ENCODE assay signal across 8 cellular contexts in genomic region chr10:110567201-110568054, GRCh38. TPM values are rescaled to one million over a fixed set of nuclear protein-coding genes. Genes with fewer than 3 reads are reported as not detected.
DNase-seq lines count a peak whose midpoint lies in the region; ATAC-seq and TF ChIP-seq lines count a peak whose summit lies in the region.

TSS of gene SMC3 (plus strand) at chr10:110567695. CDS start at chr10:110567817, 122 bp downstream.

- intact Hi-C loops in PC-9 (cut with micrococcal nuclease; ENCODE audit: unreplicated experiment): loop anchor here (1.0 to 2.0 kb wide), 2 partner anchors 67 to 261 kb away; no protein-coding TSS in a partner anchor

- no peaks in the 10 kb centered on the region for H4K20me1 ChIP-seq in PC-9 (ENCODE audit: insufficient read depth)

- H3K4me2 ChIP-seq in PC-9: peak within 1 kb of the TSS; percentile 79

- H3K4me1 Mint-ChIP-seq in activated T-cell treated with anti-CD3 and anti-CD28 coated beads, Interleukin-2, amount 50 U/mL, for 4 hours (ENCODE audit: low read depth): peaks cover 37% of the 10 kb centered on the region

- H3K4me3 Mint-ChIP-seq in activated T-cell treated with anti-CD3 and anti-CD28 coated beads, Interleukin-2, amount 50 U/mL, for 4 hours: peak within 1 kb of the TSS; percentile 96

- peaks cover 5% of the 10 kb centered on the region; the same call in 1 of the 2 replicates for H3F3A ChIP-seq in PC-9 (ENCODE audit: insufficient read depth, low read depth)

- H3K9me2 ChIP-seq in PC-9 (ENCODE audit: insufficient read depth): no peaks in the 10 kb centered on the region

- peak within 1 kb of the TSS; percentile 80 for H3K4me3 ChIP-seq in Jurkat, Clone E6-1 (ENCODE audit: low read length)
- H3K4me3 ChIP-seq in PC-9 (peak within 1 kb of the TSS; percentile 90), esophagus (ENCODE audit: low read depth in 1 of 2, low read length in 2 of 2) (peak within 1 kb of the TSS; percentile 74 to 90), mucosa of stomach (ENCODE audit: low read length) (peak within 1 kb of the TSS; percentile 86)

- CTCF ChIA-PET in PC-9 (lab: Charles Lee): no interaction called here

- no TSS peak for BruUV-seq in PC-9 (replicated peaks; lab: Mats Ljungman, UMichigan)

- H3K27me3 Mint-ChIP-seq in activated T-cell treated with anti-CD3 and anti-CD28 coated beads, Interleukin-2, amount 50 U/mL, for 4 hours (ENCODE audit: low read depth): peaks cover 19% of the 10 kb centered on the region

- POLR2A ChIA-PET in PC-9 (lab: Charles Lee; ENCODE audit: unreplicated experiment): no interaction called here

- H3K36me3 ChIP-seq in PC-9 (ENCODE audit: low read depth) (no peaks in the 10 kb centered on the region), esophagus (ENCODE audit: control insufficient read depth in 2 of 2, insufficient read depth in 2 of 2, low read length in 1 of 2) (peaks cover 0 to 3% of the 10 kb centered on the region in 2 donors), mucosa of stomach (ENCODE audit: control insufficient read depth, insufficient read depth, low read length) (no peaks in the 10 kb centered on the region)

- 0% methylated on average over 63 to 64 of the region's 64 CpGs for WGBS in esophagus, 2 donors

- no peaks in the 10 kb centered on the region for H3K9me3 Mint-ChIP-seq in activated T-cell treated with anti-CD3 and anti-CD28 coated beads, Interleukin-2, amount 50 U/mL, for 4 hours

- ATAC-seq in GM21619 (IDR thresholded peaks at IDR 0.05; ENCODE audit: unreplicated experiment): peak; percentile 87
- peak; percentile 84 to 88 for ATAC-seq in activated T-cell treated with anti-CD3 and anti-CD28 coated beads, Interleukin-2, amount 50 U/mL, for 4 hours

- H3K4me1 ChIP-seq in PC-9 (replicated peaks; ENCODE audit: insufficient read depth) (peaks cover 7% of the 10 kb centered on the region), esophagus (ENCODE audit: control insufficient read depth in 2 of 2, insufficient read depth in 2 of 2, low read length in 1 of 2) (peaks cover 0 to 2% of the 10 kb centered on the region in 2 donors), mucosa of stomach (ENCODE audit: control insufficient read depth, insufficient read depth, low read length) (no peaks in the 10 kb centered on the region)

- no peaks in the 10 kb centered on the region for H3K27me3 ChIP-seq in PC-9 (ENCODE audit: insufficient read depth, low read depth)
- no peaks in the 10 kb centered on the region for H3K27me3 ChIP-seq in esophagus (ENCODE audit: control insufficient read depth in 1 of 2, insufficient read depth in 2 of 2, low read length in 2 of 2)
- peaks cover 16% of the 10 kb centered on the region for H3K27me3 ChIP-seq in mucosa of stomach (ENCODE audit: control insufficient read depth, insufficient read depth, low read length)

- H3K9me3 ChIP-seq in PC-9 (ENCODE audit: insufficient read depth, low read depth): no peaks in the 10 kb centered on the region
- no peaks in the 10 kb centered on the region for H3K9me3 ChIP-seq in esophagus (ENCODE audit: control insufficient read depth in 2 of 2, insufficient read depth in 1 of 2, low read depth in 1 of 2, low read length in 1 of 2)
- H3K9me3 ChIP-seq in mucosa of stomach (ENCODE audit: control insufficient read depth, low read length): no peaks in the 10 kb centered on the region

- H3K9ac ChIP-seq in mucosa of stomach (ENCODE audit: low read length): peak within 1 kb of the TSS; percentile 90

- peaks cover 8% of the 10 kb centered on the region for H3K36me3 Mint-ChIP-seq in activated T-cell treated with anti-CD3 and anti-CD28 coated beads, Interleukin-2, amount 50 U/mL, for 4 hours (ENCODE audit: insufficient read depth)

- peak; percentile 98 for DNase-seq in DMS153 treated with DMSO at 0.1 percent for 48 hours (lab: John Stamatoyannopoulos, UW; ENCODE audit: unreplicated experiment)
- peak; percentile 92 for DNase-seq in Jurkat, Clone E6-1 (ENCODE audit: low read depth, low spot score)
- peak; percentile 74 to 82 for DNase-seq in PC-9
- peak; percentile 87 for DNase-seq in activated T-cell treated with anti-CD3 and anti-CD28 coated beads, Interleukin-2, amount 50 U/mL, for 4 hours
- peak; percentile 72 to 84 for DNase-seq in stimulated activated CD8-positive, alpha-beta memory T cell treated with anti-CD3 and anti-CD28 coated beads, Interleukin-7, amount 100 ng/mL, for 1 hour (ENCODE audit: low read depth in 2 of 2)

- H3K27ac ChIP-seq in PC-9 (peak within 1 kb of the TSS; percentile 86), esophagus (ENCODE audit: low read depth in 2 of 2, low read length in 1 of 2) (peak within 1 kb of the TSS; percentile 82 to 88)

- peak within 1 kb of the TSS; percentile 88 for H2AFZ ChIP-seq in PC-9

- no peak for TF ChIP-seq CTCF in PC-9 (conservative IDR thresholded peaks at IDR 0.05)

- H3K79me2 ChIP-seq in PC-9 (ENCODE audit: low read depth): peaks cover 48% of the 10 kb centered on the region

RNA-seq across cellular contexts. Expression of gene SMC3, which starts in this region (rescaled TPM):
- polyA plus RNA-seq in Jurkat, Clone E6-1 (2012; ENCODE audit: insufficient read depth, insufficient read length): 38.8 TPM
- 22.1 and 31.2 TPM in 2 replicates for total RNA-seq in PC-9 (2021)
- total RNA-seq in activated T-cell treated with anti-CD3 and anti-CD28 coated beads, Interleukin-2, amount 50 U/mL, for 4 hours: 10 to 100 TPM; 64.7 to 68.3 (median 66.8) TPM
- polyA plus RNA-seq in esophagus: 10 to 100 TPM; 11.3 to 18.0 TPM

Comparison
In these comparisons a context has a peak if more than half of its experiments do, and no peak if none do; other contexts are left out.
1. Peak in every context shown above with its lines: DNase-seq, ATAC-seq, H3K4me3 ChIP-seq and H3K27ac ChIP-seq.